Comparison of ENCODE assay signal across 8 cellular contexts in the genomic region with DNA sequence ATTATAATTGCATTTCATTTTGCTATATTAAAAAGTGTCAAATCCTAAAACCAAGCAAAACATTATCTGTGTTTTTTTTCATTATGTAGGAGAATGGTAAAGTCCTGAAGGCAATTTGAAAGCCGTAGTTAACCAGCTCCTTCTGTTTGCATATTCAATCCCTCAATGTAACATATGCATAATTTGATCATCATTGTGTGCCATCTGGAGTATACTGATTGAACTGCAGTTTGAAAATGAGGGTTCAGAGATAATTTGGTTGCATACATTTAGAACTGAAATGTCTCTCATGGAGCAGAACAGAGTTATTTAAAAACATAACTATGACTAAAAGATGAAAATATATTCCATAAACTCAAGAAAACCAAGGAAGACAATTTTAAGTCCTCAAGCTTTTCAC.
A peak's percentile ranks its signal among the peaks of the same experiment; 100 is the strongest.
DNase-seq lines count a peak whose midpoint lies in the region; ATAC-seq and TF ChIP-seq lines count a peak whose summit lies in the region.

No MANE protein-coding gene starts in this region.

- H3K4me3 ChIP-seq in OCI-LY7 (ENCODE audit: low read depth, low read length, poor library complexity, severe bottlenecking) = no peak overlapping the region

- POLR2A ChIA-PET in OCI-LY7 (lab: Charles Lee) = no interaction called here

- no peaks in the 10 kb centered on the region for H4K20me1 ChIP-seq in OCI-LY7 (ENCODE audit: insufficient read depth, low read length)

- peak; percentile 56 for ATAC-seq in HG02610 (IDR thresholded peaks at IDR 0.05; ENCODE audit: unreplicated experiment)

- BruUV-seq in OCI-LY7 (replicated peaks; lab: Mats Ljungman, UMichigan) = no TSS peak

- CTCF ChIA-PET in OCI-LY7 (lab: Charles Lee; ENCODE audit: unreplicated experiment) = no interaction called here

- no peak overlapping the region for H3K27ac ChIP-seq in C4-2B
- no peak overlapping the region for H3K27ac ChIP-seq in OCI-LY7 (ENCODE audit: low read depth, low read length, poor library complexity, severe bottlenecking)
- no peak overlapping the region for H3K27ac ChIP-seq in substantia nigra (ENCODE audit: low read depth, low read length, poor library complexity, severe bottlenecking)

- no peak overlapping the region for H3K4me2 ChIP-seq in OCI-LY7 (ENCODE audit: low read length)

- no peak overlapping the region for H2AFZ ChIP-seq in OCI-LY7 (ENCODE audit: low read length)

- H3K9me2 ChIP-seq in OCI-LY7 (ENCODE audit: insufficient read depth, low read length) = no peaks in the 10 kb centered on the region

- H3K79me2 ChIP-seq in OCI-LY7 (ENCODE audit: insufficient read depth, low read depth, low read length) = no peaks in the 10 kb centered on the region

- peak; percentile 1 for DNase-seq in OCI-LY7 (ENCODE audit: low spot score)
- peak; percentile 31 for DNase-seq in iris pigment epithelial cell (ENCODE audit: low read depth)
- DNase-seq in substantia nigra (lab: John Stamatoyannopoulos, UW) = no peak
- DNase-seq in NCI-H2171 treated with DMSO at 0.1 percent for 48 hours (lab: John Stamatoyannopoulos, UW) = no peak
- DNase-seq in activated T-cell treated with anti-CD3 and anti-CD28 coated beads for 4 hours = no peak
- no peak for DNase-seq in NOMO-1 (lab: John Stamatoyannopoulos, UW; ENCODE audit: unreplicated experiment in 2 of 2)

- H3K4me1 ChIP-seq in OCI-LY7 (ENCODE audit: insufficient read depth, low read length, poor library complexity, severe bottlenecking) = no peaks in the 10 kb centered on the region

- H3K9me3 ChIP-seq in OCI-LY7 (ENCODE audit: low read length) = no peaks in the 10 kb centered on the region

- intact Hi-C loops in OCI-LY7 (cut with micrococcal nuclease; ENCODE audit: unreplicated experiment) = no loop called here

- H3K36me3 ChIP-seq in OCI-LY7 (ENCODE audit: insufficient read depth, low read length) = no peaks in the 10 kb centered on the region

- peak; percentile 59 for TF ChIP-seq CTCF in C4-2B (conservative IDR thresholded peaks at IDR 0.05)
- TF ChIP-seq CTCF in OCI-LY7 (conservative IDR thresholded peaks at IDR 0.05; ENCODE audit: low read length) = peak; percentile 56

Comparison
In these comparisons a context has a peak if more than half of its experiments do, and no peak if none do; other contexts are left out.
1. DNase-seq: peak in OCI-LY7 (single experiment) and iris pigment epithelial cell (single experiment); none in substantia nigra (0 of 49), NCI-H2171 treated with DMSO at 0.1 percent for 48 hours (single experiment), activated T-cell treated with anti-CD3 and anti-CD28 coated beads for 4 hours (single experiment) and NOMO-1 (0 of 2).